ENCODE assay signal across 8 cellular contexts in the genomic region with DNA sequence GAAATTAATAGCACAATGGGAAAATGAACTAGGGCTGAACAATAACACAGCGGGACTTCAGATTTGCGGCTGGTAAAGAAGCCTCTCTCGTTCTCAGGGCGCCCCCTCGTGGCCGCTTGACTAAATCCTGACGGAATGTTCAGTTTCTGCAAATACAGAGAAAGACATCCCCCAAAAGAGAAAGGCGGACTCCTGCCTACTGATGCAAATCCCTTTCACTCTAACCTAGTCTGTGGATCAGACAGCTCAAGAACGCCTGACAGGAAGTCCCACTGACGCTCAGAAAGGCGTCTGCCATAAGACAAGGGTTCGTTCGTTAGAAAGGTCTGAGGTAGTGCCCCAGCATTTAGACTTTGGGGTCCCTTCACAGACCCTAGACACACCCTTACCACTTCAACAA. TPM values are rescaled to one million over a fixed set of nuclear protein-coding genes. Genes with fewer than 3 reads are reported as not detected.
A peak's percentile ranks its signal among the peaks of the same experiment; 100 is the strongest.
DNase-seq lines count a peak whose midpoint lies in the region; ATAC-seq and TF ChIP-seq lines count a peak whose summit lies in the region.

No MANE protein-coding gene starts in this region.

- no peaks in the 10 kb centered on the region for H3K27me3 ChIP-seq in prostate gland (replicated peaks; ENCODE audit: insufficient read depth)
- peaks cover 12% of the 10 kb centered on the region for H3K27me3 ChIP-seq in upper lobe of right lung

- no peak for TF ChIP-seq POLR2A in prostate gland (IDR thresholded peaks at IDR 0.05)

- no peaks in the 10 kb centered on the region for H3K36me3 ChIP-seq in prostate gland
- H3K36me3 ChIP-seq in upper lobe of right lung = no peaks in the 10 kb centered on the region

- no peaks in the 10 kb centered on the region for H3K9me3 ChIP-seq in prostate gland
- no peaks in the 10 kb centered on the region for H3K9me3 ChIP-seq in upper lobe of right lung

- DNase-seq in GM12864 (ENCODE audit: low read depth) = no peak
- peak; percentile 82 for DNase-seq in NCI-H1105 treated with DMSO at 0.1 percent for 48 hours (lab: John Stamatoyannopoulos, UW)
- DNase-seq in SW 1271 (lab: John Stamatoyannopoulos, UW) = peak; percentile 20 to 66
- DNase-seq in amniotic stem cell (lab: John Stamatoyannopoulos, UW) = peak; percentile 84
- DNase-seq in left ventricle myocardium superior = peak; percentile 94
- DNase-seq in prostate gland (ENCODE audit: low spot score) = peak; percentile 92
- peak; percentile 91 for DNase-seq in upper lobe of right lung

- H3K4me3 ChIP-seq in GM12864 (ENCODE audit: low read depth, low read length) = no peak overlapping the region
- peak overlapping the region; percentile 4 to 76 for H3K4me3 ChIP-seq in prostate gland
- peak overlapping the region; percentile 66 for H3K4me3 ChIP-seq in upper lobe of right lung

- H3K27ac ChIP-seq in prostate gland (peak overlapping the region in 1 of 2 donors; percentile 92), upper lobe of right lung (peak overlapping the region; percentile 83)

- TF ChIP-seq CTCF in GM12864 (IDR thresholded peaks at IDR 0.05; ENCODE audit: low read depth, low read length, missing control alignments) (peak; percentile 73), prostate gland (IDR thresholded peaks at IDR 0.05) (peak; percentile 84 to 93 (median 88)), upper lobe of right lung (IDR thresholded peaks at IDR 0.05) (peak; percentile 89)

- intact Hi-C loops in left ventricle myocardium superior (cut with micrococcal nuclease) (loop anchor here (5.0 to 10.0 kb wide), 3 partner anchors 211 to 714 kb away; no protein-coding TSS in a partner anchor), prostate gland (cut with DNase I) (loop anchor here (1.0 to 10.0 kb wide), 4 partner anchors 291 to 714 kb away; no protein-coding TSS in a partner anchor), upper lobe of right lung (cut with DNase I) (loop anchor here (10.0 kb wide), 1 partner anchor 711 kb away; no protein-coding TSS in a partner anchor)

- H3K4me1 ChIP-seq in prostate gland (replicated peaks) (no peaks in the 10 kb centered on the region), upper lobe of right lung (peaks cover 35% of the 10 kb centered on the region)

- WGBS in prostate gland = 7% methylated on average over 13 of the region's 13 CpGs

- ATAC-seq in left ventricle myocardium superior (peak; percentile 11), upper lobe of right lung (peak; percentile 53), GM18909 (IDR thresholded peaks at IDR 0.05; ENCODE audit: poor library complexity, unreplicated experiment) (no peak)

RNA-seq across cellular contexts. Expression of a gene that starts 2.5 kb away (rescaled TPM):
- total RNA-seq in left ventricle myocardium superior = 38.8 TPM
- total RNA-seq in prostate gland = 10 to 100 TPM in 1 of 2 donors, 1 to 10 TPM in 1; 9.6 to 16.0 TPM
- total RNA-seq in upper lobe of right lung = 40.8 TPM
